Comparison of ENCODE assay signal across 12 cellular contexts in genomic region chr1:229753764-229754553, GRCh38.
DNase-seq lines count a peak whose midpoint lies in the region; ATAC-seq and TF ChIP-seq lines count a peak whose summit lies in the region.
"Had no signal": no experiment of that assay in that cellular context is flagged by ENCODE, and none has a peak within 500 bp of the region (broad histone marks: within the 10 kb centered on the region; RNA-seq: fewer than 3 reads in every experiment).

No MANE protein-coding gene starts in this region.

- in situ Hi-C loops in transverse colon (cut with MboI; ENCODE audit: low pct_ligation_motif_present in 1 of 4, low pct_unique_long_range_greater_than_20kb in 1 of 4, low sequenced_read_pairs in 3 of 4), result no loop called here

- no peaks in the 10 kb centered on the region for H3K27me3 Mint-ChIP-seq in stimulated activated naive CD8-positive, alpha-beta T cell treated with anti-CD3 and anti-CD28 coated beads, Interleukin-15, Interleukin-2, amounts not matched to agents 100 ng/mL and 50 ng/mL, for 24 hours

- TF ChIP-seq CTCF in colonic mucosa (IDR thresholded peaks at IDR 0.05) (no peak), transverse colon (IDR thresholded peaks at IDR 0.05) (no peak)

- H3K27me3 ChIP-seq in colonic mucosa (no peaks in the 10 kb centered on the region), transverse colon (no peaks in the 10 kb centered on the region)
- H3K27me3 ChIP-seq: SJCRH30 had no signal

- no peak overlapping the region for H3K27ac Mint-ChIP-seq in stimulated activated naive CD8-positive, alpha-beta T cell treated with anti-CD3 and anti-CD28 coated beads, Interleukin-15, Interleukin-2, amounts not matched to agents 100 ng/mL and 50 ng/mL, for 24 hours

- WGBS in transverse colon (ENCODE audit: low coverage in 1 of 2), 2 donors, result 40 to 54% methylated on average over 1 to 7 of the region's 7 CpGs

- intact Hi-C loops in colonic mucosa (cut with DNase I) (no loop called here), transverse colon (cut with DNase I; ENCODE audit: low total_unique reads) (no loop called here), head of caudate nucleus (cut with DNase I) (no loop called here)

- peaks cover 24% of the 10 kb centered on the region for H3K4me1 Mint-ChIP-seq in stimulated activated naive CD8-positive, alpha-beta T cell treated with anti-CD3 and anti-CD28 coated beads, Interleukin-15, Interleukin-2, amounts not matched to agents 100 ng/mL and 50 ng/mL, for 24 hours (ENCODE audit: low read depth)

- no peak overlapping the region for H3K27ac ChIP-seq in colonic mucosa
- peak overlapping the region in 3 of 4 donors; percentile 35 to 58 (median 57) for H3K27ac ChIP-seq in transverse colon
- H3K27ac ChIP-seq: SJCRH30 had no signal

- H3K4me3 Mint-ChIP-seq in stimulated activated naive CD8-positive, alpha-beta T cell treated with anti-CD3 and anti-CD28 coated beads, Interleukin-15, Interleukin-2, amounts not matched to agents 100 ng/mL and 50 ng/mL, for 24 hours, result peak overlapping the region; percentile 27

- H3K4me1 ChIP-seq in colonic mucosa (no peaks in the 10 kb centered on the region), transverse colon (peaks cover 0 to 12% (median 8%) of the 10 kb centered on the region in 4 donors)

- H3K4me3 ChIP-seq in colonic mucosa (no peak overlapping the region), transverse colon (no peak overlapping the region)
- H3K4me3 ChIP-seq: SJCRH30 had no signal

- H3K36me3 Mint-ChIP-seq in stimulated activated naive CD8-positive, alpha-beta T cell treated with anti-CD3 and anti-CD28 coated beads, Interleukin-15, Interleukin-2, amounts not matched to agents 100 ng/mL and 50 ng/mL, for 24 hours (ENCODE audit: low read depth), result no peaks in the 10 kb centered on the region

- peaks cover 6% of the 10 kb centered on the region for H3K9me3 Mint-ChIP-seq in stimulated activated naive CD8-positive, alpha-beta T cell treated with anti-CD3 and anti-CD28 coated beads, Interleukin-15, Interleukin-2, amounts not matched to agents 100 ng/mL and 50 ng/mL, for 24 hours

- H3K36me3 ChIP-seq in colonic mucosa (no peaks in the 10 kb centered on the region), transverse colon (no peaks in the 10 kb centered on the region)
- H3K36me3 ChIP-seq: SJCRH30 had no signal

- no peak for ATAC-seq in stimulated activated naive CD8-positive, alpha-beta T cell treated with anti-CD3 and anti-CD28 coated beads, Interleukin-15, Interleukin-2, amounts not matched to agents 100 U/mL and 50 U/mL, for 24 hours
- ATAC-seq in GM19397 (IDR thresholded peaks at IDR 0.05; ENCODE audit: unreplicated experiment), result no peak

- DNase-seq in stimulated activated naive CD8-positive, alpha-beta T cell treated with anti-CD3 and anti-CD28 coated beads, Interleukin-15, Interleukin-2, amounts not matched to agents 100 U/mL and 50 U/mL, for 24 hours, result no peak
- peak; percentile 97 for DNase-seq in OCI-M1 (lab: John Stamatoyannopoulos, UW)
- peak; percentile 73 for DNase-seq in colonic mucosa
- DNase-seq in transverse colon, result peak; percentile 76
- DNase-seq in head of caudate nucleus, result no peak
- no peak for DNase-seq in GOT3 (lab: John Stamatoyannopoulos, UW)
- DNase-seq: C1 segment of cervical spinal cord, Karpas-422, NCI-H524, SJCRH30 had no signal

- TF ChIP-seq POLR2A in transverse colon (IDR thresholded peaks at IDR 0.05), result no peak

- no peak for TF ChIP-seq EP300 in transverse colon (IDR thresholded peaks at IDR 0.05; ENCODE audit: low read depth)

- peak overlapping the region in 1 of 2 donors; percentile 13 for H3K9ac ChIP-seq in colonic mucosa (ENCODE audit: low read depth in 2 of 2, low read length in 2 of 2)

- H3K9me3 ChIP-seq in colonic mucosa, result no peaks in the 10 kb centered on the region
- H3K9me3 ChIP-seq in transverse colon, result peaks cover 0 to 5% of the 10 kb centered on the region in 2 donors
- H3K9me3 ChIP-seq: SJCRH30 had no signal

Comparison
In these comparisons a context has a peak if more than half of its experiments do, and no peak if none do; other contexts are left out.
1. DNase-seq: peak in OCI-M1 (single experiment), colonic mucosa (single experiment) and transverse colon (single experiment); none in stimulated activated naive CD8-positive, alpha-beta T cell treated with anti-CD3 and anti-CD28 coated beads, Interleukin-15, Interleukin-2, amounts not matched to agents 100 U/mL and 50 U/mL, for 24 hours (single experiment), head of caudate nucleus (0 of 42) and GOT3 (single experiment).